8 cellular contexts compared by ENCODE assay signal in the genomic region with DNA sequence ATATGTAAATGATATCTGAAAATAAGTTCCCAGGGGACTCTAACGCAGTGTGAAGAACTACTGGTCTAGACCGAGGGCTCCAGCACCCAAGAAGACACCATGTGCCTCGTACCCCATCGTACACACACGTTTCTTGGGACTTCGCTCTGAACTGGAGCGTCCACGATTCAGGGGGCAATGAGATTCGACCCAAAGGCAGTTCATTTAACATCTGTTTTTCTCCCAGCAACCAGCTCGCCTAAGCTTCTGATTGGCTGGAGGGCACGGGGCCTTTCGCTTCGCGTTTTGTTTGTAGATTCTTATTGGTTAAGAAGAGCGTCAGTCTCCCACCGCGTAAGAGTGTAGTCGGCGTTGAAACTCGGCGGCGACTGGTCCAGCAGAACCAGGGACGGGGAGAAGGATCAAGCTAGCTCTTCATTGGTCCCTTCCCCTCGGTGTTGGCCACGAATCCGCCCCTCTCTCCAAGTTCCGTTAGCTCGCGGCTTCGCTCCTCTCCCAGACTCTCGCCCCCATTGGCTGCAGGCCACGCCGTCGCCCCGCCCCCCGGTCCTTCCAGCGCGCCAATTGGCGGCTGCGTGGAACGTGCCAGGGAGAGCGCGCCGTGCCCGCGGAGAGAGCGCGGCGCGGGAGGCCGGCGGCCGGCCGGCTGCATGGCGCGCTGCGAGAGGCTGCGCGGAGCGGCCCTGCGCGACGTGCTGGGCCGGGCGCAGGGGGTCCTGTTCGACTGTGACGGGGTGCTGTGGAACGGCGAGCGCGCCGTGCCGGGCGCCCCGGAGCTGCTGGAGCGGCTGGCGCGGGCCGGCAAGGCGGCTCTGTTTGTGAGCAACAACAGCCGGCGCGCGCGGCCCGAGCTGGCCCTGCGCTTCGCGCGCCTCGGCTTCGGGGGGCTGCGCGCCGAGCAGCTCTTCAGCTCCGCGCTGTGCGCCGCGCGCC. TPM values are rescaled to one million over a fixed set of nuclear protein-coding genes. Genes with fewer than 3 reads are reported as not detected.
DNase-seq lines count a peak whose midpoint lies in the region; ATAC-seq and TF ChIP-seq lines count a peak whose summit lies in the region.

A gene with protein sequence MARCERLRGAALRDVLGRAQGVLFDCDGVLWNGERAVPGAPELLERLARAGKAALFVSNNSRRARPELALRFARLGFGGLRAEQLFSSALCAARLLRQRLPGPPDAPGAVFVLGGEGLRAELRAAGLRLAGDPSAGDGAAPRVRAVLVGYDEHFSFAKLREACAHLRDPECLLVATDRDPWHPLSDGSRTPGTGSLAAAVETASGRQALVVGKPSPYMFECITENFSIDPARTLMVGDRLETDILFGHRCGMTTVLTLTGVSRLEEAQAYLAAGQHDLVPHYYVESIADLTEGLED (plus strand): TSS at position 591 of the 933 bp plus-strand sequence. CDS start 60 bp downstream, at position 651.

- H3K36me3 ChIP-seq in BE2C (peaks cover 4% of the 10 kb centered on the region), colonic mucosa (no peaks in the 10 kb centered on the region)

- H3K4me1 ChIP-seq in BE2C = peaks cover 11% of the 10 kb centered on the region
- H3K4me1 ChIP-seq in colonic mucosa = peaks cover 16% of the 10 kb centered on the region

- H3K27ac ChIP-seq in colonic mucosa (peak within 1 kb of the TSS; percentile 59), layer of hippocampus (ENCODE audit: low read depth, low read length) (peak within 1 kb of the TSS; percentile 80)

- H3K9me3 ChIP-seq in BE2C = no peaks in the 10 kb centered on the region
- no peaks in the 10 kb centered on the region for H3K9me3 ChIP-seq in colonic mucosa

- H3K27me3 ChIP-seq in BE2C = no peaks in the 10 kb centered on the region
- no peaks in the 10 kb centered on the region for H3K27me3 ChIP-seq in colonic mucosa
- no peaks in the 10 kb centered on the region for H3K27me3 ChIP-seq in layer of hippocampus (ENCODE audit: control insufficient read depth, insufficient read depth, low read length)

- intact Hi-C loops in colonic mucosa (cut with DNase I) = no loop called here

- H3K9ac ChIP-seq in colonic mucosa (ENCODE audit: low read depth in 2 of 2, low read length in 2 of 2) = peak within 1 kb of the TSS; percentile 89 to 91

- DNase-seq in BE2C (peak; percentile 99), GM19240 (ENCODE audit: insufficient read length, low spot score) (peak; percentile 100), NCI-H526 (lab: John Stamatoyannopoulos, UW) (peak; percentile 98), colonic mucosa (peak; percentile 100)
- peak; percentile 99 for DNase-seq in activated CD4-positive, alpha-beta T cell treated with anti-CD3 and anti-CD28 coated beads for 48 hours
- DNase-seq in stimulated activated CD4-positive, alpha-beta T cell treated with anti-CD3 and anti-CD28 coated beads, Interleukin-1b, Interleukin-23, amount 100 ng/mL, for 4 hours (ENCODE audit: low read depth in 2 of 2) = peak; percentile 98 to 99

- H3K4me3 ChIP-seq in BE2C (ENCODE audit: low read depth, low read length) (peak within 1 kb of the TSS; percentile 91), colonic mucosa (peak within 1 kb of the TSS; percentile 60)

- peak; percentile 81 for ATAC-seq in HG03460 (IDR thresholded peaks at IDR 0.05; ENCODE audit: unreplicated experiment)

- TF ChIP-seq CTCF in BE2C (IDR thresholded peaks at IDR 0.05; ENCODE audit: low read depth, low read length) = no peak
- TF ChIP-seq CTCF in colonic mucosa (IDR thresholded peaks at IDR 0.05) = no peak

RNA-seq across cellular contexts. Expression of the gene that starts here (rescaled TPM):
- polyA plus RNA-seq in BE2C (2012; ENCODE audit: insufficient read depth, insufficient read length, low read depth) = 229 TPM
- 10 to 100 TPM; 24.5 to 34.0 TPM for total RNA-seq in colonic mucosa

Comparison
In these comparisons a context has a peak if more than half of its experiments do, and no peak if none do; other contexts are left out.
1. Peak in every context shown above with its lines: DNase-seq, ATAC-seq, H3K4me3 ChIP-seq and H3K27ac ChIP-seq.